ENCODE assay signal across 27 cellular contexts in genomic region chr1:79004916-79005315, GRCh38. TPM values are rescaled to one million over a fixed set of nuclear protein-coding genes. Genes with fewer than 3 reads are reported as not detected.
DNase-seq lines count a peak whose midpoint lies in the region; ATAC-seq, FAIRE-seq and TF ChIP-seq lines count a peak whose summit lies in the region.
"Had no signal": no experiment of that assay in that cellular context is flagged by ENCODE, and none has a peak within 500 bp of the region (broad histone marks: within the 10 kb centered on the region; RNA-seq: fewer than 3 reads in every experiment).

No MANE protein-coding gene starts in this region.

- H3K36me3 Mint-ChIP-seq in immature natural killer cell = peaks cover 0 to 7% (median 0%) of the 10 kb centered on the region in 3 donors
- H3K36me3 Mint-ChIP-seq: brain, CD14-positive monocyte, T-cell had no signal

- FAIRE-seq in frontal cortex (lab: Jason Lieb, UNC) = no peak
- FAIRE-seq: D721Med, GM12878 had no signal

- no peaks in the 10 kb centered on the region for H3K4me1 Mint-ChIP-seq in immature natural killer cell
- H3K4me1 Mint-ChIP-seq: brain, CD14-positive monocyte, T-cell had no signal

- H3K27me3 ChIP-seq in adipocyte (replicated peaks; ENCODE audit: control insufficient read depth, insufficient read depth, low read length) = no peaks in the 10 kb centered on the region
- no peaks in the 10 kb centered on the region for H3K27me3 ChIP-seq in gastrocnemius medialis
- H3K27me3 ChIP-seq in effector memory CD4-positive, alpha-beta T cell (replicated peaks; ENCODE audit: control insufficient read depth, insufficient read depth, low read length, poor library complexity, severe bottlenecking) = no peaks in the 10 kb centered on the region

- TF ChIP-seq POLR2A in gastrocnemius medialis (IDR thresholded peaks at IDR 0.05) = no peak

- in situ Hi-C loops in gastrocnemius medialis (cut with MboI; ENCODE audit: low sequenced_read_pairs in 4 of 4) = no loop called here

- no peak overlapping the region for H3K27ac Mint-ChIP-seq in immature natural killer cell
- H3K27ac Mint-ChIP-seq: activated CD8-positive, alpha-beta T cell treated with anti-CD3 and anti-CD28 coated beads, Interleukin-2, amount 10 ng/mL, durations not matched to agents 7 days and 5 days; brain; CD14-positive monocyte; H9; T-cell had no signal

- H3K4me3 ChIP-seq in adipocyte (ENCODE audit: low read length) (no peak overlapping the region), choroid plexus epithelial cell (ENCODE audit: low read depth, low read length) (no peak overlapping the region), fibroblast of the aortic adventitia (ENCODE audit: low read depth, low read length) (no peak overlapping the region), gastrocnemius medialis (peak overlapping the region; percentile 17 to 54 (median 33))
- H3K4me3 ChIP-seq in effector memory CD4-positive, alpha-beta T cell (ENCODE audit: insufficient read depth, low read depth, low read length, poor library complexity, severe bottlenecking) = no peak overlapping the region
- H3K4me3 ChIP-seq: GM12878 had no signal

- no peaks in the 10 kb centered on the region for H3K36me3 ChIP-seq in adipocyte (ENCODE audit: control insufficient read depth, insufficient read depth, low read length, severe bottlenecking)
- no peaks in the 10 kb centered on the region for H3K36me3 ChIP-seq in gastrocnemius medialis
- H3K36me3 ChIP-seq in effector memory CD4-positive, alpha-beta T cell (ENCODE audit: control insufficient read depth, insufficient read depth, low read length) = no peaks in the 10 kb centered on the region

- DNase-seq in adipocyte (ENCODE audit: low read depth) (peak; percentile 14), choroid plexus epithelial cell (ENCODE audit: low read depth) (peak; percentile 30), fibroblast of the aortic adventitia (ENCODE audit: low read depth) (peak; percentile 27), gastrocnemius medialis (no peak), immature natural killer cell (no peak), D341Med (ENCODE audit: low spot score) (no peak), frontal cortex (ENCODE audit: low spot score in 2 of 2) (no peak)
- no peak for DNase-seq in effector memory CD4-positive, alpha-beta T cell
- DNase-seq: activated CD8-positive, alpha-beta T cell treated with anti-CD3 and anti-CD28 coated beads, Interleukin-2, amount 10 ng/mL, durations not matched to agents 7 days and 5 days; activated effector memory CD4-positive, alpha-beta T cell treated with Interleukin-2 at 50 U/mL for 16 hours; activated T-cell treated with anti-CD3 and anti-CD28 coated beads for 4 hours; cortex of kidney; foreskin melanocyte; H9; islet precursor cell; KG1; NCI-H1417 treated with DMSO at 0.1 percent for 48 hours; NCI-H524; SIG-M5; stimulated activated CD4-positive, alpha-beta T cell treated with anti-CD3 and anti-CD28 coated beads, Interleukin-12 subunit alpha, Interleukin-12 subunit beta, amount 100 ng/mL, for 4 hours; stimulated activated CD4-positive, alpha-beta T cell treated with anti-CD3 and anti-CD28 coated beads, Interleukin-4, amount 100 ng/mL, for 24 hours; stimulated activated naive CD4-positive, alpha-beta T cell; T-cell had no signal

- peaks cover 0 to 2% (median 0%) of the 10 kb centered on the region in 3 donors for H3K27me3 Mint-ChIP-seq in immature natural killer cell (ENCODE audit: low read depth in 3 of 3)
- H3K27me3 Mint-ChIP-seq: T-cell had no signal

- H3K9me3 ChIP-seq in adipocyte (ENCODE audit: control insufficient read depth, low read length) = no peaks in the 10 kb centered on the region
- H3K9me3 ChIP-seq in gastrocnemius medialis = no peaks in the 10 kb centered on the region
- no peaks in the 10 kb centered on the region for H3K9me3 ChIP-seq in effector memory CD4-positive, alpha-beta T cell (ENCODE audit: control insufficient read depth, low read length)

- H3K9me3 Mint-ChIP-seq in immature natural killer cell = peaks cover 3 to 30% (median 23%) of the 10 kb centered on the region in 6 donors
- H3K9me3 Mint-ChIP-seq: H9 had no signal

- ATAC-seq in gastrocnemius medialis = no peak
- ATAC-seq: activated CD8-positive, alpha-beta T cell treated with anti-CD3 and anti-CD28 coated beads, Interleukin-2, amount 10 ng/mL, durations not matched to agents 7 days and 5 days; GM12878; T-cell had no signal

- no peak for TF ChIP-seq CTCF in choroid plexus epithelial cell (conservative IDR thresholded peaks at IDR 0.05; ENCODE audit: low read depth, low read length)
- no peak for TF ChIP-seq CTCF in fibroblast of the aortic adventitia (IDR thresholded peaks at IDR 0.05; ENCODE audit: insufficient read depth, low read length)
- TF ChIP-seq CTCF in gastrocnemius medialis (IDR thresholded peaks at IDR 0.05 in 4 of 5, conservative IDR thresholded peaks at IDR 0.05 in 1 of 5) = no peak

- no peak overlapping the region for H3K4me3 Mint-ChIP-seq in immature natural killer cell
- H3K4me3 Mint-ChIP-seq: activated CD8-positive, alpha-beta T cell treated with anti-CD3 and anti-CD28 coated beads, Interleukin-2, amount 10 ng/mL, durations not matched to agents 7 days and 5 days; brain; CD14-positive monocyte; H9; T-cell had no signal

- intact Hi-C loops in gastrocnemius medialis (cut with DNase I; ENCODE audit: low total_unique reads) = no loop called here

- H3K27ac ChIP-seq in gastrocnemius medialis = peak overlapping the region; percentile 68 to 79 (median 69)
- no peak overlapping the region for H3K27ac ChIP-seq in effector memory CD4-positive, alpha-beta T cell (ENCODE audit: insufficient read depth, low read length, poor library complexity, severe bottlenecking)

- H3K4me1 ChIP-seq in adipocyte (ENCODE audit: control insufficient read depth, insufficient read depth, low read length) = peaks cover 3% of the 10 kb centered on the region
- no peaks in the 10 kb centered on the region for H3K4me1 ChIP-seq in gastrocnemius medialis
- H3K4me1 ChIP-seq in effector memory CD4-positive, alpha-beta T cell (ENCODE audit: control insufficient read depth, insufficient read depth, low read length, poor library complexity, severe bottlenecking) = no peaks in the 10 kb centered on the region

- no peak overlapping the region for H3K9ac ChIP-seq in adipocyte (ENCODE audit: low read length)

RNA-seq across cellular contexts. Expression of gene ADGRL4, which starts 1.6 kb away (rescaled TPM):
- total RNA-seq in fibroblast of the aortic adventitia (ENCODE audit: low replicate concordance) (12.3 and 139 TPM in 2 replicates), gastrocnemius medialis (10 to 100 TPM; 13.4 to 31.9 (median 14.0) TPM), frontal cortex (1.2 TPM)
- polyA plus RNA-seq in immature natural killer cell = not detected
- total RNA-seq: activated CD8-positive, alpha-beta T cell treated with anti-CD3 and anti-CD28 coated beads, Interleukin-2, amount 10 ng/mL, durations not matched to agents 7 days and 5 days; GM12878 had no signal
- polyA plus RNA-seq: CD14-positive monocyte, GM12878 had no signal

Comparison
In these comparisons a context has a peak if more than half of its experiments do, and no peak if none do; other contexts are left out.
1. DNase-seq: peak in adipocyte (single experiment), choroid plexus epithelial cell (single experiment) and fibroblast of the aortic adventitia (single experiment); none in gastrocnemius medialis (0 of 2), effector memory CD4-positive, alpha-beta T cell (0 of 3), immature natural killer cell (0 of 3), D341Med (single experiment) and frontal cortex (0 of 2).
2. H3K4me3 ChIP-seq: peak in gastrocnemius medialis (4 of 4); none in adipocyte (single experiment), choroid plexus epithelial cell (single experiment), fibroblast of the aortic adventitia (single experiment) and effector memory CD4-positive, alpha-beta T cell (single experiment).